Comparison of ENCODE assay signal across 16 cellular contexts in genomic region chr15:38459480-38459879, GRCh38. TPM values are rescaled to one million over a fixed set of nuclear protein-coding genes. Genes with fewer than 3 reads are reported as not detected.
DNase-seq lines count a peak whose midpoint lies in the region; ATAC-seq lines count a peak whose summit lies in the region.
"Had no signal": no experiment of that assay in that cellular context is flagged by ENCODE, and none has a peak within 500 bp of the region (broad histone marks: within the 10 kb centered on the region; RNA-seq: fewer than 3 reads in every experiment).

No MANE protein-coding gene starts in this region.

- H2BK12ac ChIP-seq in trophoblast cell (ENCODE audit: low read length) = no peak overlapping the region

- peaks cover 0 to 2% of the 10 kb centered on the region in 2 donors for H3K36me3 Mint-ChIP-seq in activated T-cell treated with anti-CD3 and anti-CD28 coated beads, Interleukin-2, amount 50 U/mL, for 72 hours (ENCODE audit: insufficient read depth in 2 of 2)
- peaks cover 29% of the 10 kb centered on the region for H3K36me3 Mint-ChIP-seq in activated T-cell treated with anti-CD3 and anti-CD28 coated beads, Interleukin-2, amount 50 U/mL, for 24 hours (ENCODE audit: low read depth)
- H3K36me3 Mint-ChIP-seq in activated T-helper 17 cell treated with anti-CD3 and anti-CD28 coated beads, Interleukin-2, amount 50 U/mL, for 72 hours (ENCODE audit: low read depth) = peaks cover 27% of the 10 kb centered on the region

- H3K4ac ChIP-seq in trophoblast cell (ENCODE audit: low read depth, low read length) = peak overlapping the region; percentile 82

- no peak overlapping the region for H3K18ac ChIP-seq in trophoblast cell (ENCODE audit: low read length)

- H2AK5ac ChIP-seq in trophoblast cell (ENCODE audit: low read length) = no peak overlapping the region

- no peak for ATAC-seq in activated T-cell treated with anti-CD3 and anti-CD28 coated beads, Interleukin-2, amount 50 U/mL, for 72 hours (replicated peaks in 1 of 2)
- ATAC-seq in activated T-helper 17 cell treated with anti-CD3 and anti-CD28 coated beads, Interleukin-2, amount 50 U/mL, for 72 hours (replicated peaks) = no peak
- ATAC-seq: CD8-positive, alpha-beta T cell had no signal

- H3K79me2 ChIP-seq in Karpas-422 (ENCODE audit: low read length) (peaks cover 99% of the 10 kb centered on the region), trophoblast cell (ENCODE audit: control insufficient read depth, insufficient read depth, low read length, poor library complexity) (peaks cover 16% of the 10 kb centered on the region)

- H3K79me1 ChIP-seq in trophoblast cell (ENCODE audit: low read length) = no peaks in the 10 kb centered on the region

- H2AFZ ChIP-seq in Karpas-422 (ENCODE audit: low read length) = no peak overlapping the region
- no peak overlapping the region for H2AFZ ChIP-seq in trophoblast cell (ENCODE audit: insufficient read depth, low read length, poor library complexity)

- H4K20me1 ChIP-seq in Karpas-422 (ENCODE audit: insufficient read depth, low read depth, low read length) = peaks cover 6% of the 10 kb centered on the region; the same call in 1 of the 2 replicates

- no peak overlapping the region for H3K14ac ChIP-seq in trophoblast cell (ENCODE audit: low read length)

- H3K27ac ChIP-seq in Karpas-422 (ENCODE audit: low read length) (no peak overlapping the region; the same call in 1 of the 2 replicates), trophoblast cell (ENCODE audit: low read depth, low read length) (no peak overlapping the region)
- H3K27ac ChIP-seq: C4-2B had no signal

- no peaks in the 10 kb centered on the region for H3K9me2 ChIP-seq in Karpas-422 (replicated peaks; ENCODE audit: insufficient read depth, low read length)

- WGBS in trophoblast cell (ENCODE audit: extremely low coverage, insufficient coverage, insufficient read length) = no CpG with 5 or more reads among the region's 6 CpGs

- no peaks in the 10 kb centered on the region for H3K9me3 Mint-ChIP-seq in activated T-cell treated with anti-CD3 and anti-CD28 coated beads, Interleukin-2, amount 50 U/mL, for 72 hours
- H3K9me3 Mint-ChIP-seq in activated T-cell treated with anti-CD3 and anti-CD28 coated beads, Interleukin-2, amount 50 U/mL, for 24 hours = no peaks in the 10 kb centered on the region
- H3K9me3 Mint-ChIP-seq in activated T-helper 17 cell treated with anti-CD3 and anti-CD28 coated beads, Interleukin-2, amount 50 U/mL, for 72 hours = no peaks in the 10 kb centered on the region
- H3K9me3 Mint-ChIP-seq: CD8-positive, alpha-beta T cell; H9 had no signal

- H3K36me3 ChIP-seq in Karpas-422 (ENCODE audit: insufficient read depth, low read length) (no peaks in the 10 kb centered on the region), trophoblast cell (ENCODE audit: control insufficient read depth in 1 of 2, insufficient read depth in 2 of 2, low read length in 2 of 2) (peaks cover 3% of the 10 kb centered on the region in 2 experiments)
- H3K36me3 ChIP-seq: BE2C had no signal

- H2BK120ac ChIP-seq in trophoblast cell (ENCODE audit: insufficient read depth, low read length, poor library complexity) = no peak overlapping the region

- H4K12ac ChIP-seq in trophoblast cell (ENCODE audit: low read depth, low read length) = no peak overlapping the region

- H3K9ac ChIP-seq in Karpas-422 (ENCODE audit: low read length) (no peak overlapping the region), trophoblast cell (ENCODE audit: low read length) (no peak overlapping the region)

- no peaks in the 10 kb centered on the region for H3K27me3 Mint-ChIP-seq in activated T-cell treated with anti-CD3 and anti-CD28 coated beads, Interleukin-2, amount 50 U/mL, for 72 hours (ENCODE audit: low read depth)
- no peaks in the 10 kb centered on the region for H3K27me3 Mint-ChIP-seq in activated T-cell treated with anti-CD3 and anti-CD28 coated beads, Interleukin-2, amount 50 U/mL, for 24 hours
- H3K27me3 Mint-ChIP-seq in activated T-helper 17 cell treated with anti-CD3 and anti-CD28 coated beads, Interleukin-2, amount 50 U/mL, for 72 hours = no peaks in the 10 kb centered on the region

- H3K23ac ChIP-seq in trophoblast cell (ENCODE audit: low read length) = no peak overlapping the region

- H4K91ac ChIP-seq in trophoblast cell (ENCODE audit: low read depth, low read length) = no peak overlapping the region

- H3K9me3 ChIP-seq in Karpas-422 (ENCODE audit: low read length) (no peaks in the 10 kb centered on the region), trophoblast cell (ENCODE audit: insufficient read depth, low read depth, low read length) (no peaks in the 10 kb centered on the region)
- H3K9me3 ChIP-seq: BE2C had no signal

- no peak overlapping the region for H4K8ac ChIP-seq in trophoblast cell (ENCODE audit: low read depth, low read length)

- no peak overlapping the region for H3K4me3 Mint-ChIP-seq in activated T-cell treated with anti-CD3 and anti-CD28 coated beads, Interleukin-2, amount 50 U/mL, for 72 hours
- no peak overlapping the region for H3K4me3 Mint-ChIP-seq in activated T-cell treated with anti-CD3 and anti-CD28 coated beads, Interleukin-2, amount 50 U/mL, for 24 hours
- H3K4me3 Mint-ChIP-seq in activated T-helper 17 cell treated with anti-CD3 and anti-CD28 coated beads, Interleukin-2, amount 50 U/mL, for 72 hours = no peak overlapping the region
- H3K4me3 Mint-ChIP-seq: CD8-positive, alpha-beta T cell; H9 had no signal

- no peak overlapping the region for H2BK5ac ChIP-seq in trophoblast cell (ENCODE audit: low read depth, low read length, poor library complexity)

- peak overlapping the region; percentile 0 for H3K27ac Mint-ChIP-seq in activated T-cell treated with anti-CD3 and anti-CD28 coated beads, Interleukin-2, amount 50 U/mL, for 72 hours
- no peak overlapping the region for H3K27ac Mint-ChIP-seq in activated T-cell treated with anti-CD3 and anti-CD28 coated beads, Interleukin-2, amount 50 U/mL, for 24 hours
- peak overlapping the region; percentile 24 for H3K27ac Mint-ChIP-seq in activated T-helper 17 cell treated with anti-CD3 and anti-CD28 coated beads, Interleukin-2, amount 50 U/mL, for 72 hours
- H3K27ac Mint-ChIP-seq: CD8-positive, alpha-beta T cell had no signal

- H3K4me1 ChIP-seq in Karpas-422 (ENCODE audit: low read length) = peaks cover 54% of the 10 kb centered on the region
- H3K4me1 ChIP-seq in trophoblast cell (ENCODE audit: control insufficient read depth in 1 of 2, insufficient read depth in 2 of 2, low read length in 2 of 2) = peaks cover 7 to 20% of the 10 kb centered on the region in 2 experiments

- H3K4me1 Mint-ChIP-seq in activated T-cell treated with anti-CD3 and anti-CD28 coated beads, Interleukin-2, amount 50 U/mL, for 72 hours (ENCODE audit: low read depth) = peaks cover 60% of the 10 kb centered on the region
- H3K4me1 Mint-ChIP-seq in activated T-cell treated with anti-CD3 and anti-CD28 coated beads, Interleukin-2, amount 50 U/mL, for 24 hours (ENCODE audit: low read depth) = peaks cover 69% of the 10 kb centered on the region
- peaks cover 40% of the 10 kb centered on the region for H3K4me1 Mint-ChIP-seq in activated T-helper 17 cell treated with anti-CD3 and anti-CD28 coated beads, Interleukin-2, amount 50 U/mL, for 72 hours

- no peak for DNase-seq in activated T-cell treated with anti-CD3 and anti-CD28 coated beads, Interleukin-2, amount 50 U/mL, for 72 hours
- no peak for DNase-seq in activated T-cell treated with anti-CD3 and anti-CD28 coated beads, Interleukin-2, amount 50 U/mL, for 24 hours
- DNase-seq in Karpas-422 (no peak), trophoblast cell (no peak), superior temporal gyrus (ENCODE audit: extremely low spot score) (no peak), NCI-H345 treated with DMSO at 0.1 percent for 48 hours (lab: John Stamatoyannopoulos, UW; ENCODE audit: unreplicated experiment) (no peak)
- DNase-seq: BE2C; CD8-positive, alpha-beta T cell; COR-L47; DMS153; DMS79 treated with DMSO at 0.1 percent for 48 hours; EL; GOT3; H9 had no signal

- H3K4me3 ChIP-seq in Karpas-422 (ENCODE audit: low read length) (no peak overlapping the region), trophoblast cell (ENCODE audit: low read depth, low read length) (no peak overlapping the region)

- peak overlapping the region; percentile 47 for H3K4me2 ChIP-seq in Karpas-422 (ENCODE audit: low read depth, low read length, poor library complexity, severe bottlenecking)
- no peak overlapping the region for H3K4me2 ChIP-seq in trophoblast cell (ENCODE audit: low read length)

- H3K27me3 ChIP-seq in Karpas-422 (ENCODE audit: low read length) = no peaks in the 10 kb centered on the region
- H3K27me3 ChIP-seq in trophoblast cell (ENCODE audit: insufficient read depth, low read length) = no peaks in the 10 kb centered on the region
- H3K27me3 ChIP-seq: BE2C had no signal

RNA-seq across cellular contexts. Expression of gene FAM98B, which starts 5.6 kb away (rescaled TPM):
- total RNA-seq in activated T-cell treated with anti-CD3 and anti-CD28 coated beads, Interleukin-2, amount 50 U/mL, for 72 hours = 10 to 100 TPM; 30.3 to 32.4 TPM
- 18.9 and 21.2 TPM in 2 replicates for total RNA-seq in Karpas-422 (2014; rRNA removed; shearing (Covaris generic); ENCODE audit: low replicate concordance)
- 10 to 100 TPM; 28.5 to 44.5 TPM for total RNA-seq in activated T-helper 17 cell treated with anti-CD3 and anti-CD28 coated beads, Interleukin-2, amount 50 U/mL, for 72 hours
- polyA plus RNA-seq in trophoblast cell (2013) = 31.9 and 33.2 TPM in 2 replicates
